In the genomic region with DNA sequence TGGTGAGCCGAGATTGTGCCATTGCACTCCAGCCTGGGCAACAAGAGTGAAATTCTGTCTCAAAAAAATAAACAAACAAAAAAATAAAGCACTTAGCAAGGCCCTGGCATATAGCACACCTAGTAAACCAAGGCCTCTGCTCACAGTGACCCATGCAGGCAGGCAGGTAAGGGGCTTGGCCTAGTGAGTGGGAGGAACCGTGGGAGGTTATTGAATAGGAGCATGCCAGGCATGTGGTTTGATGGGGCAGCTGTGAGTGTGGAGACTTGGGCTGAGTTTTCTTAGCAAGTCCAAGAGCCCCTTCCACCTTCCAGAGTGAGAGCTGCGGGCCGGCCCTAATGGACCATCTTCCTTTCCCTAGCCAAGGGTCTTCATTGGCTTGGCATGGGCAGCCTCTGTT, we compare ENCODE assay signal across 16 cellular contexts. TPM values are rescaled to one million over a fixed set of nuclear protein-coding genes. Genes with fewer than 3 reads are reported as not detected.
DNase-seq lines count a peak whose midpoint lies in the region; ATAC-seq and TF ChIP-seq lines count a peak whose summit lies in the region.
"Had no signal": no experiment of that assay in that cellular context is flagged by ENCODE, and none has a peak within 500 bp of the region (broad histone marks: within the 10 kb centered on the region; RNA-seq: fewer than 3 reads in every experiment).

No MANE protein-coding gene starts in this region.

- TF ChIP-seq CTCF in neutrophil (IDR thresholded peaks at IDR 0.05), result no peak
- TF ChIP-seq CTCF in OCI-LY7 (conservative IDR thresholded peaks at IDR 0.05; ENCODE audit: low read length), result no peak

- H3K27me3 ChIP-seq in neutrophil, result no peaks in the 10 kb centered on the region
- H3K27me3 ChIP-seq: uterus had no signal

- POLR2A ChIA-PET in OCI-LY7 (lab: Charles Lee), result no interaction called here

- H3K4me2 ChIP-seq in OCI-LY7 (ENCODE audit: low read length), result no peak overlapping the region
- H3K4me2 ChIP-seq: SK-N-SH had no signal

- ATAC-seq in HG03280 (IDR thresholded peaks at IDR 0.05; ENCODE audit: unreplicated experiment) (no peak), GM18498 (IDR thresholded peaks at IDR 0.05; ENCODE audit: unreplicated experiment) (no peak), HG02884 (IDR thresholded peaks at IDR 0.05; ENCODE audit: unreplicated experiment) (no peak)

- H3K4me3 ChIP-seq in neutrophil (ENCODE audit: low read depth in 1 of 2, low read length in 1 of 2), result no peak overlapping the region
- H3K4me3 ChIP-seq in OCI-LY7 (ENCODE audit: low read depth, low read length, poor library complexity, severe bottlenecking), result no peak overlapping the region
- H3K4me3 ChIP-seq: uterus had no signal

- CTCF ChIA-PET in OCI-LY7 (lab: Charles Lee; ENCODE audit: unreplicated experiment), result no interaction called here

- no peaks in the 10 kb centered on the region for H3K9me2 ChIP-seq in OCI-LY7 (ENCODE audit: insufficient read depth, low read length)
- H3K9me2 ChIP-seq: SK-N-SH had no signal

- H3K79me2 ChIP-seq in OCI-LY7 (ENCODE audit: insufficient read depth, low read depth, low read length), result no peaks in the 10 kb centered on the region

- DNase-seq in epithelial cell of prostate (ENCODE audit: low read depth, low spot score), result no peak
- DNase-seq in OCI-LY7 (ENCODE audit: low spot score), result no peak
- DNase-seq: activated CD4-positive, alpha-beta T cell treated with anti-CD3 and anti-CD28 coated beads, Interleukin-2, amount 50 U/mL, for 4 hours; foreskin fibroblast; HFFc6; IMR-90; NCI-H1105; stimulated activated CD4-positive, alpha-beta T cell treated with anti-CD3 and anti-CD28 coated beads, Interleukin-1b, Interleukin-23, amount 100 ng/mL, for 48 hours; uterus had no signal

- no TSS peak for BruUV-seq in OCI-LY7 (replicated peaks; lab: Mats Ljungman, UMichigan)

- H3K27ac ChIP-seq in angular gyrus (ENCODE audit: low read depth, low read length) (peak overlapping the region; percentile 99), epithelial cell of prostate (peak overlapping the region; percentile 65), neutrophil (peak overlapping the region; percentile 36), temporal lobe (ENCODE audit: low read depth, low read length) (peak overlapping the region; percentile 100), OCI-LY7 (ENCODE audit: low read depth, low read length, poor library complexity, severe bottlenecking) (no peak overlapping the region)
- H3K27ac ChIP-seq: uterus had no signal

- H3K9me3 ChIP-seq in neutrophil (no peaks in the 10 kb centered on the region), OCI-LY7 (ENCODE audit: low read length) (no peaks in the 10 kb centered on the region)
- H3K9me3 ChIP-seq: SK-N-SH, uterus had no signal

- intact Hi-C loops in OCI-LY7 (cut with micrococcal nuclease; ENCODE audit: unreplicated experiment), result no loop called here

- H3K4me1 ChIP-seq in neutrophil (ENCODE audit: control insufficient read depth in 1 of 2, insufficient read depth in 1 of 2, low read depth in 1 of 2, low read length in 1 of 2) (peaks cover 42 to 47% of the 10 kb centered on the region in 2 experiments), OCI-LY7 (ENCODE audit: insufficient read depth, low read length, poor library complexity, severe bottlenecking) (peaks cover 12% of the 10 kb centered on the region)

- H3K36me3 ChIP-seq in neutrophil, result peaks cover 66% of the 10 kb centered on the region
- no peaks in the 10 kb centered on the region for H3K36me3 ChIP-seq in OCI-LY7 (ENCODE audit: insufficient read depth, low read length)
- H3K36me3 ChIP-seq: uterus had no signal

- H4K20me1 ChIP-seq in OCI-LY7 (ENCODE audit: insufficient read depth, low read length), result no peaks in the 10 kb centered on the region; the same call in 1 of the 2 replicates

- no peak overlapping the region for H2AFZ ChIP-seq in OCI-LY7 (ENCODE audit: low read length)

RNA-seq across cellular contexts. Expression of gene NDST1, which starts 4.5 kb away (rescaled TPM):
- total RNA-seq in temporal lobe (28.0 TPM), OCI-LY7 (2022) (26.6 and 28.4 TPM in 2 replicates)
- total RNA-seq in OCI-LY7 (2014; rRNA removed; shearing (Covaris generic)), result 8.8 and 9.5 TPM in 2 replicates

RNA-seq across cellular contexts. Expression of gene RPS14, which starts 53.8 kb away (rescaled TPM):
- 1,676 TPM for total RNA-seq in temporal lobe
- total RNA-seq in OCI-LY7 (2014; rRNA removed; shearing (Covaris generic)), result 2,281 and 2,351 TPM in 2 replicates
- 2,284 and 2,304 TPM in 2 replicates for total RNA-seq in OCI-LY7 (2022)
